14 cellular contexts compared by ENCODE assay signal in genomic region chr12:52059582-52060497, GRCh38. TPM values are rescaled to one million over a fixed set of nuclear protein-coding genes. Genes with fewer than 3 reads are reported as not detected.
DNase-seq lines count a peak whose midpoint lies in the region; ATAC-seq and TF ChIP-seq lines count a peak whose summit lies in the region.
"Had no signal": no experiment of that assay in that cellular context is flagged by ENCODE, and none has a peak within 500 bp of the region (broad histone marks: within the 10 kb centered on the region; RNA-seq: fewer than 3 reads in every experiment).

No MANE protein-coding gene starts in this region.

- no peak overlapping the region for H3K23ac ChIP-seq in trophoblast cell (ENCODE audit: low read length)

- H3K18ac ChIP-seq in trophoblast cell (ENCODE audit: low read length): no peak overlapping the region

- no peaks in the 10 kb centered on the region for H3K9me3 ChIP-seq in DOHH2 (ENCODE audit: control insufficient read depth, insufficient read depth, low read length)
- H3K9me3 ChIP-seq in esophagus muscularis mucosa: no peaks in the 10 kb centered on the region
- no peaks in the 10 kb centered on the region for H3K9me3 ChIP-seq in trophoblast cell (ENCODE audit: insufficient read depth, low read depth, low read length)

- no peak overlapping the region for H3K9ac ChIP-seq in trophoblast cell (ENCODE audit: low read length)

- H2BK5ac ChIP-seq in trophoblast cell (ENCODE audit: low read depth, low read length, poor library complexity): no peak overlapping the region

- no peaks in the 10 kb centered on the region for H4K20me1 ChIP-seq in DOHH2 (ENCODE audit: control insufficient read depth, insufficient read depth, low read depth, low read length)

- no peak overlapping the region for H2BK120ac ChIP-seq in trophoblast cell (ENCODE audit: insufficient read depth, low read length, poor library complexity)

- H3K4ac ChIP-seq in trophoblast cell (ENCODE audit: low read depth, low read length): no peak overlapping the region

- DNase-seq in NCI-H1417 treated with DMSO at 0.1 percent for 48 hours (lab: John Stamatoyannopoulos, UW) (peak; percentile 57), esophagus muscularis mucosa (ENCODE audit: extremely low spot score) (no peak), trophoblast cell (no peak), NCI-H2107 (lab: John Stamatoyannopoulos, UW) (no peak)
- no peak for DNase-seq in stimulated activated CD4-positive, alpha-beta T cell treated with anti-CD3 and anti-CD28 coated beads, Interleukin-2, amount 100 ng/mL, for 24 hours
- DNase-seq: activated naive CD8-positive, alpha-beta T cell treated with anti-CD3 and anti-CD28 coated beads, Interleukin-2, amount 10 ng/mL, durations not matched to agents 7 days and 5 days; DMS79; stimulated activated naive CD4-positive, alpha-beta T cell had no signal

- H3F3A ChIP-seq in DOHH2 (ENCODE audit: control insufficient read depth, insufficient read depth): peaks cover 3% of the 10 kb centered on the region; the same call in 1 of the 2 replicates

- H3K4me1 ChIP-seq in DOHH2 (ENCODE audit: control insufficient read depth, low read length) (peaks cover 16% of the 10 kb centered on the region), esophagus muscularis mucosa (peaks cover 24 to 73% (median 55%) of the 10 kb centered on the region in 4 donors), trophoblast cell (ENCODE audit: control insufficient read depth in 1 of 2, insufficient read depth in 2 of 2, low read length in 2 of 2) (no peaks in the 10 kb centered on the region)

- H3K79me2 ChIP-seq in DOHH2 (ENCODE audit: control insufficient read depth, low read length) (no peaks in the 10 kb centered on the region), trophoblast cell (ENCODE audit: control insufficient read depth, insufficient read depth, low read length, poor library complexity) (no peaks in the 10 kb centered on the region)

- TF ChIP-seq EP300 in esophagus muscularis mucosa (IDR thresholded peaks at IDR 0.05): no peak

- TF ChIP-seq POLR2A in esophagus muscularis mucosa (IDR thresholded peaks at IDR 0.05; ENCODE audit: low read depth): peak; percentile 29

- H3K4me2 ChIP-seq in DOHH2 (ENCODE audit: low read length): peak overlapping the region; percentile 12; the same call in 1 of the 2 replicates
- no peak overlapping the region for H3K4me2 ChIP-seq in trophoblast cell (ENCODE audit: low read length)

- no peaks in the 10 kb centered on the region for H3K9me2 ChIP-seq in DOHH2 (replicated peaks; ENCODE audit: control insufficient read depth, low read length)

- H3K14ac ChIP-seq in trophoblast cell (ENCODE audit: low read length): no peak overlapping the region

- peaks cover 34% of the 10 kb centered on the region for H3K36me3 ChIP-seq in DOHH2 (ENCODE audit: control insufficient read depth, low read length)
- H3K36me3 ChIP-seq in esophagus muscularis mucosa: peaks cover 0 to 54% (median 45%) of the 10 kb centered on the region in 4 donors
- H3K36me3 ChIP-seq in trophoblast cell (ENCODE audit: control insufficient read depth in 1 of 2, insufficient read depth in 2 of 2, low read length in 2 of 2): peaks cover 23 to 28% of the 10 kb centered on the region in 2 experiments

- no peaks in the 10 kb centered on the region for H3K79me1 ChIP-seq in trophoblast cell (ENCODE audit: low read length)

- no peak overlapping the region for H2AFZ ChIP-seq in trophoblast cell (ENCODE audit: insufficient read depth, low read length, poor library complexity)

- WGBS in esophagus muscularis mucosa: 63% methylated on average over 10 of the region's 12 CpGs
- no CpG with 5 or more reads among the region's 12 CpGs for WGBS in trophoblast cell (ENCODE audit: extremely low coverage, insufficient coverage, insufficient read length)

- H3K27me3 ChIP-seq in DOHH2 (ENCODE audit: control insufficient read depth, low read length) (no peaks in the 10 kb centered on the region), esophagus muscularis mucosa (no peaks in the 10 kb centered on the region), trophoblast cell (ENCODE audit: insufficient read depth, low read length) (no peaks in the 10 kb centered on the region)

- intact Hi-C loops in esophagus muscularis mucosa (cut with DNase I): no loop called here

- TF ChIP-seq CTCF in DOHH2 (IDR thresholded peaks at IDR 0.05; ENCODE audit: low read depth, low read length, poor library complexity, severe bottlenecking): no peak
- no peak for TF ChIP-seq CTCF in esophagus muscularis mucosa (IDR thresholded peaks at IDR 0.05)

- H4K12ac ChIP-seq in trophoblast cell (ENCODE audit: low read depth, low read length): peak overlapping the region; percentile 20

- no peak overlapping the region for H4K91ac ChIP-seq in trophoblast cell (ENCODE audit: low read depth, low read length)

- H2BK12ac ChIP-seq in trophoblast cell (ENCODE audit: low read length): no peak overlapping the region

- ATAC-seq in GM21381 (IDR thresholded peaks at IDR 0.05; ENCODE audit: unreplicated experiment) (no peak), GM19463 (IDR thresholded peaks at IDR 0.05; ENCODE audit: unreplicated experiment) (no peak)

- no peak overlapping the region for H3K27ac ChIP-seq in DOHH2 (ENCODE audit: low read depth, low read length)
- peak overlapping the region; percentile 76 to 100 (median 96) for H3K27ac ChIP-seq in esophagus muscularis mucosa (replicated peaks in 1 of 4)
- no peak overlapping the region for H3K27ac ChIP-seq in trophoblast cell (ENCODE audit: low read depth, low read length)

- no peak overlapping the region for H2AK5ac ChIP-seq in trophoblast cell (ENCODE audit: low read length)

- H3K4me3 ChIP-seq in DOHH2 (ENCODE audit: low read length): no peak overlapping the region
- no peak overlapping the region for H3K4me3 ChIP-seq in esophagus muscularis mucosa
- no peak overlapping the region for H3K4me3 ChIP-seq in trophoblast cell (ENCODE audit: low read depth, low read length)
- H3K4me3 ChIP-seq: coronary artery had no signal

- H4K8ac ChIP-seq in trophoblast cell (ENCODE audit: low read depth, low read length): no peak overlapping the region

RNA-seq across cellular contexts. Expression of gene NR4A1, which starts 8.6 kb away (rescaled TPM):
- 10 to 100 TPM; 26.2 to 88.1 (median 59.4) TPM for total RNA-seq in esophagus muscularis mucosa
- polyA plus RNA-seq in trophoblast cell (2013): 65.4 and 69.2 TPM in 2 replicates

RNA-seq across cellular contexts. Expression of gene ATG101, which starts 9.9 kb away (rescaled TPM):
- 10 to 100 TPM; 30.3 to 71.4 (median 61.2) TPM for total RNA-seq in esophagus muscularis mucosa
- polyA plus RNA-seq in trophoblast cell (2013): 42.6 and 44.2 TPM in 2 replicates

RNA-seq across cellular contexts. Expression of gene SMIM41, which starts 19.7 kb away (rescaled TPM):
- 10 to 100 TPM in 1 of 4 donors, 1 to 10 TPM in 3; 2.1 to 26.6 (median 5.6) TPM for total RNA-seq in esophagus muscularis mucosa
- polyA plus RNA-seq in trophoblast cell (2013): not detected in 2 replicates
- total RNA-seq: activated naive CD8-positive, alpha-beta T cell treated with anti-CD3 and anti-CD28 coated beads, Interleukin-2, amount 10 ng/mL, durations not matched to agents 7 days and 5 days; SK-MEL-5 had no signal
- polyA plus RNA-seq: BJ had no signal

RNA-seq across cellular contexts. Expression of gene TAMALIN, which starts 53.1 kb away (rescaled TPM):
- total RNA-seq in esophagus muscularis mucosa: 10 to 100 TPM; 13.3 to 26.9 (median 18.3) TPM
- 2.2 and 2.6 TPM in 2 replicates for polyA plus RNA-seq in trophoblast cell (2013)

Comparison
In these comparisons a context has a peak if more than half of its experiments do, and no peak if none do; other contexts are left out.
1. H3K27ac ChIP-seq: peak in esophagus muscularis mucosa (4 of 4); none in DOHH2 (single experiment) and trophoblast cell (single experiment).